Comparison of ENCODE assay signal across 12 cellular contexts in genomic region chr13:98664047-98664446, GRCh38.
A peak's percentile ranks its signal among the peaks of the same experiment; 100 is the strongest.
DNase-seq lines count a peak whose midpoint lies in the region; ATAC-seq and TF ChIP-seq lines count a peak whose summit lies in the region.
"Had no signal": no experiment of that assay in that cellular context is flagged by ENCODE, and none has a peak within 500 bp of the region (broad histone marks: within the 10 kb centered on the region; RNA-seq: fewer than 3 reads in every experiment).

No MANE protein-coding gene starts in this region.

- H3K27ac Mint-ChIP-seq in stimulated activated naive B cell treated with anti-CD40 and anti-IgM and Interleukin-4, amounts not matched to agents 10 μg/mL and 1 μg/mL and 100 μg/mL, for 72 hours: peak overlapping the region; percentile 39
- H3K27ac Mint-ChIP-seq: dendritic cell treated with granulocyte-macrophage colony-stimulating factor and Interleukin-4, amounts not matched to agents 40 ng/mL and 50 ng/mL, for 4 days; nephron progenitor cell had no signal

- intact Hi-C loops in head of caudate nucleus (cut with DNase I): no loop called here
- intact Hi-C loops in uterus (cut with DNase I; ENCODE audit: low total_unique reads): no loop called here

- peak; percentile 98 to 99 for ATAC-seq in activated T-cell treated with anti-CD3 and anti-CD28 coated beads, Interleukin-2, amount 50 U/mL, for 4 hours
- ATAC-seq in stimulated activated naive B cell treated with anti-CD40 and anti-IgM and Interleukin-4, amounts not matched to agents 10 μg/mL and 1 μg/mL and 100 μg/mL, for 72 hours (replicated peaks): peak; percentile 88 to 92
- no peak for ATAC-seq in GM21447 (IDR thresholded peaks at IDR 0.05; ENCODE audit: unreplicated experiment)

- H3K27me3 ChIP-seq in uterus: no peaks in the 10 kb centered on the region
- H3K27me3 ChIP-seq: BLaER1 had no signal

- H3K36me3 ChIP-seq in uterus: no peaks in the 10 kb centered on the region
- H3K36me3 ChIP-seq: BLaER1 had no signal

- no peaks in the 10 kb centered on the region for H3K9me3 ChIP-seq in uterus
- H3K9me3 ChIP-seq: BLaER1 had no signal

- peaks cover 11% of the 10 kb centered on the region for H3K27me3 Mint-ChIP-seq in activated T-cell treated with anti-CD3 and anti-CD28 coated beads, Interleukin-2, amount 50 U/mL, for 4 hours (ENCODE audit: low read depth)
- H3K27me3 Mint-ChIP-seq in stimulated activated naive B cell treated with anti-CD40 and anti-IgM and Interleukin-4, amounts not matched to agents 10 μg/mL and 1 μg/mL and 100 μg/mL, for 72 hours: peaks cover 32 to 37% of the 10 kb centered on the region in 2 donors

- H3K4me1 ChIP-seq in uterus: no peaks in the 10 kb centered on the region
- H3K4me1 ChIP-seq: BLaER1 had no signal

- no peak overlapping the region for H3K4me3 Mint-ChIP-seq in activated T-cell treated with anti-CD3 and anti-CD28 coated beads, Interleukin-2, amount 50 U/mL, for 4 hours
- H3K4me3 Mint-ChIP-seq in stimulated activated naive B cell treated with anti-CD40 and anti-IgM and Interleukin-4, amounts not matched to agents 10 μg/mL and 1 μg/mL and 100 μg/mL, for 72 hours: no peak overlapping the region
- H3K4me3 Mint-ChIP-seq: dendritic cell treated with granulocyte-macrophage colony-stimulating factor and Interleukin-4, amounts not matched to agents 40 ng/mL and 50 ng/mL, for 4 days; nephron progenitor cell had no signal

- no peaks in the 10 kb centered on the region for H3K9me3 Mint-ChIP-seq in activated T-cell treated with anti-CD3 and anti-CD28 coated beads, Interleukin-2, amount 50 U/mL, for 4 hours
- H3K9me3 Mint-ChIP-seq in stimulated activated naive B cell treated with anti-CD40 and anti-IgM and Interleukin-4, amounts not matched to agents 10 μg/mL and 1 μg/mL and 100 μg/mL, for 72 hours: peaks cover 0 to 1% of the 10 kb centered on the region in 2 donors
- H3K9me3 Mint-ChIP-seq: dendritic cell treated with granulocyte-macrophage colony-stimulating factor and Interleukin-4, amounts not matched to agents 40 ng/mL and 50 ng/mL, for 4 days had no signal

- DNase-seq in NK-92 treated with Interleukin-12 subunit alpha and Interleukin-12 subunit beta, amount 100 ng/mL, for 24 hours (lab: John Stamatoyannopoulos, UW): peak; percentile 9
- DNase-seq in NK-92 (lab: John Stamatoyannopoulos, UW; ENCODE audit: unreplicated experiment) (no peak), head of caudate nucleus (peak; percentile 27 to 92 (median 68)), uterus (no peak), NCI-H345 (lab: John Stamatoyannopoulos, UW) (no peak)
- DNase-seq in activated T-cell treated with anti-CD3 and anti-CD28 coated beads, Interleukin-2, amount 50 U/mL, for 4 hours: peak; percentile 57
- peak; percentile 9 for DNase-seq in stimulated activated naive B cell treated with anti-CD40 and anti-IgM and Interleukin-4, amounts not matched to agents 10 μg/mL and 1 μg/mL and 100 μg/mL, for 72 hours
- DNase-seq: NCI-H446 treated with DMSO at 0.1 percent for 48 hours, nephron progenitor cell had no signal

- H3K4me1 Mint-ChIP-seq in activated T-cell treated with anti-CD3 and anti-CD28 coated beads, Interleukin-2, amount 50 U/mL, for 4 hours (ENCODE audit: low read depth): peaks cover 17% of the 10 kb centered on the region
- H3K4me1 Mint-ChIP-seq in stimulated activated naive B cell treated with anti-CD40 and anti-IgM and Interleukin-4, amounts not matched to agents 10 μg/mL and 1 μg/mL and 100 μg/mL, for 72 hours: peaks cover 10 to 16% of the 10 kb centered on the region in 2 donors

- TF ChIP-seq POLR2A in uterus (IDR thresholded peaks at IDR 0.05): no peak

- H3K27ac ChIP-seq in uterus: no peak overlapping the region
- H3K27ac ChIP-seq: BLaER1 had no signal

- TF ChIP-seq CTCF in uterus (IDR thresholded peaks at IDR 0.05): no peak

- no peak overlapping the region for H3K4me3 ChIP-seq in uterus
- H3K4me3 ChIP-seq: BLaER1 had no signal

- no peaks in the 10 kb centered on the region for H3K36me3 Mint-ChIP-seq in activated T-cell treated with anti-CD3 and anti-CD28 coated beads, Interleukin-2, amount 50 U/mL, for 4 hours (ENCODE audit: insufficient read depth)
- no peaks in the 10 kb centered on the region for H3K36me3 Mint-ChIP-seq in stimulated activated naive B cell treated with anti-CD40 and anti-IgM and Interleukin-4, amounts not matched to agents 10 μg/mL and 1 μg/mL and 100 μg/mL, for 72 hours

Comparison
In these comparisons a context has a peak if more than half of its experiments do, and no peak if none do; other contexts are left out.
1. DNase-seq: peak in NK-92 treated with Interleukin-12 subunit alpha and Interleukin-12 subunit beta, amount 100 ng/mL, for 24 hours (single experiment), activated T-cell treated with anti-CD3 and anti-CD28 coated beads, Interleukin-2, amount 50 U/mL, for 4 hours (single experiment), head of caudate nucleus (42 of 42) and stimulated activated naive B cell treated with anti-CD40 and anti-IgM and Interleukin-4, amounts not matched to agents 10 μg/mL and 1 μg/mL and 100 μg/mL, for 72 hours (single experiment); none in NK-92 (single experiment), uterus (0 of 2) and NCI-H345 (single experiment).